14 cellular contexts compared by ENCODE assay signal in the genomic region with DNA sequence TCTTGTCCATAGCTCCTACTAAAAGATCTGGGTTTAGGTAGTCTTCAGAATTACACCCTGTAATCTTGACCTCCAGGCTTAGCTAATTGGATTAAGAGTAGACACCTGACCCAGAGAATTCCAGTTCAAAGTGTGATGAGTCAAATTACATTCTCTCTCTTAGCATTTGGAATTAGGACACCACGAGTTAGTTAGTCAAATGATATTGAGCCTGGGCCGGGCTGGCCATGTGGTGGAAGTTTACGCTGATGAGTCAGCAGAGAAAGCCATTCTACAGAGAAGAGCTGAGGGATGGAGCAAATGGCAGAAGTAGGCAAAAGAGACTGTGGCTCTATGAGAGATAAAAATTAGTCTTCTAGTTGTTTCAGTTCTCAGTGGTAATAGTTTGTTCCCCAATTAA.
A peak's percentile ranks its signal among the peaks of the same experiment; 100 is the strongest.
DNase-seq lines count a peak whose midpoint lies in the region; TF ChIP-seq lines count a peak whose summit lies in the region.
"Had no signal": no experiment of that assay in that cellular context is flagged by ENCODE, and none has a peak within 500 bp of the region (broad histone marks: within the 10 kb centered on the region; RNA-seq: fewer than 3 reads in every experiment).

No MANE protein-coding gene starts in this region.

- CTCF ChIA-PET in HEK293 (lab: Yijun Ruan, JAX), result interaction anchor here (0.5 kb wide), 1 partner anchor 104 kb away, joined by 4 read pairs; no protein-coding TSS in a partner anchor

- H3K9me3 ChIP-seq in HEK293 (ENCODE audit: control insufficient read depth, insufficient read depth, low read depth, low read length), result no peaks in the 10 kb centered on the region

- H3K4me1 ChIP-seq in HEK293 (ENCODE audit: control insufficient read depth, insufficient read depth, low read length), result peaks cover 3% of the 10 kb centered on the region; the same call in 1 of the 2 replicates

- peak; percentile 14 for DNase-seq in AG09309 (ENCODE audit: low read depth)
- DNase-seq in RKO (ENCODE audit: low spot score), result peak; percentile 64
- DNase-seq in fibroblast of peridontal ligament (ENCODE audit: extremely low read depth), result peak; percentile 48
- no peak for DNase-seq in CD1c-positive myeloid dendritic cell (ENCODE audit: extremely low spot score)
- DNase-seq in ecto neural progenitor cell (ENCODE audit: low spot score), result no peak
- no peak for DNase-seq in germinal center (ENCODE audit: low spot score)
- DNase-seq in AML-193 (lab: John Stamatoyannopoulos, UW), result no peak
- DNase-seq: activated CD8-positive, alpha-beta memory T cell treated with anti-CD3 and anti-CD28 coated beads, Interleukin-2, amount 10 ng/mL, durations not matched to agents 7 days and 5 days; caudate nucleus; CD8-positive, alpha-beta memory T cell; NCI-H1048; posterior cingulate gyrus; SHP77 had no signal

- H3K4me3 ChIP-seq in AG09309 (ENCODE audit: control insufficient read depth, low read depth, low read length) (no peak overlapping the region), HEK293 (ENCODE audit: low read depth, low read length) (no peak overlapping the region)

- TF ChIP-seq CTCF in AG09309 (IDR thresholded peaks at IDR 0.05; ENCODE audit: control insufficient read depth, insufficient read depth, low read depth, low read length, missing control alignments) (no peak), HEK293 (tag by site-specific recombination; IDR thresholded peaks at IDR 0.05) (no peak)

- POLR2A ChIA-PET in HEK293 (lab: Yijun Ruan, JAX), result no interaction called here

- no peak overlapping the region for H3K27ac ChIP-seq in HEK293 (ENCODE audit: extremely low read depth, low read depth, low read length)

- H3K36me3 ChIP-seq in HEK293 (ENCODE audit: control insufficient read depth in 2 of 2, insufficient read depth in 1 of 2, low read length in 2 of 2), result peaks cover 4 to 21% of the 10 kb centered on the region in 2 experiments; a peak in 1 of 3 replicates

TF ChIP-seq in HEK293, 187 proteins besides CTCF, POLR2A, EP300 and RAD21:
- peak; percentile 50; the same call in 1 of the 2 replicates for TF ChIP-seq PRDM1 (tag by site-specific recombination; IDR thresholded peaks at IDR 0.05)
- TF ChIP-seq IKZF3 (tag by site-specific recombination; IDR thresholded peaks at IDR 0.05), result no peak
- TF ChIP-seq SP7 (tag by site-specific recombination; IDR thresholded peaks at IDR 0.05), result peak; percentile 38; the same call in 1 of the 2 replicates
- TF ChIP-seq ZNF677 (tag by site-specific recombination; IDR thresholded peaks at IDR 0.05), result no peak
- peak; percentile 32; the same call in 1 of the 2 replicates for TF ChIP-seq ZNF600 (tag by site-specific recombination; IDR thresholded peaks at IDR 0.05)
- TF ChIP-seq ZBTB17 (tag by site-specific recombination; IDR thresholded peaks at IDR 0.05), result peak; percentile 23; the same call in 1 of the 2 replicates

Comparison
In these comparisons a context has a peak if more than half of its experiments do, and no peak if none do; other contexts are left out.
1. DNase-seq: peak in AG09309 (single experiment), RKO (single experiment) and fibroblast of peridontal ligament (single experiment); none in CD1c-positive myeloid dendritic cell (single experiment), ecto neural progenitor cell (single experiment), germinal center (single experiment) and AML-193 (0 of 2).